ENCODE assay signal across 11 cellular contexts in the genomic region with DNA sequence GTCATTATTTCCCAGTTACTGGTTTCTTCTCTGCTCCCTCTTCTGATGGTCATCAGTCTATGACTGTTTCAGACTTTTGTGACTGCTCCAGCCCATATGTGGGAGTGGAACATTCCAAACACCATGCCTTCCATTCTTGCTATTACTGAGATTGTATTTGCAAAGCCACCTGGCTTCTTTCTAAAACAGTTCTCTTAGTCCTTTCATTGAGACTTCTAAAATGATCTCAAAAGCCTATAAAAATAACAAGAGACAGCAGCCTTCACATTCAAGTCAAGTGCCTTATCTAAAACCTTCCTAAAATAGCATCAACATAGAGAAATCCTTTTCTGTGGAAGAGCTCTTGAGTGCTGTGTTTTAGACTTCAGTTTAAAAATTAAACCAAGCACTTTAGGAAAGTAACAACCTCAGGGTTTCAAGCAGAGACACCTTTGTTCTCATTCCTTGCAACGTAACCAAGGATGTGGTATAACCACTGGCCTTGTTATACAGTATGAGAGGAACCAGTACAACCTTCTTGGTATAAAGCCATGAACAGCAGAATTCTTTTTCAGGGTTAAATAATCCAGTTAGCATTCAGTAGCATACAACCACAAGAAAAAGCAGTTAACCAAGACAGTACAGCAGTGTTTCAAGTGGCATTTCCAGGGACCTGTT.
DNase-seq lines count a peak whose midpoint lies in the region; ATAC-seq and TF ChIP-seq lines count a peak whose summit lies in the region.
"Had no signal": no experiment of that assay in that cellular context is flagged by ENCODE, and none has a peak within 500 bp of the region (broad histone marks: within the 10 kb centered on the region; RNA-seq: fewer than 3 reads in every experiment).

No MANE protein-coding gene starts in this region.

- no peak for TF ChIP-seq CTCF in nephron (IDR thresholded peaks at IDR 0.05; ENCODE audit: unreplicated experiment in 3 of 3)

- H3K9me3 Mint-ChIP-seq in activated T-helper 17 cell treated with anti-CD3 and anti-CD28 coated beads, Interleukin-2, amount 50 U/mL, for 72 hours = no peaks in the 10 kb centered on the region
- no peaks in the 10 kb centered on the region for H3K9me3 Mint-ChIP-seq in nephron
- H3K9me3 Mint-ChIP-seq: H9 had no signal

- ATAC-seq in GM19035 (IDR thresholded peaks at IDR 0.05; ENCODE audit: unreplicated experiment) (peak; percentile 50), HG02840 (IDR thresholded peaks at IDR 0.05; ENCODE audit: low FRiP score, unreplicated experiment) (peak; percentile 54)
- ATAC-seq in activated T-helper 17 cell treated with anti-CD3 and anti-CD28 coated beads, Interleukin-2, amount 50 U/mL, for 72 hours (replicated peaks) = peak; percentile 73

- H3K36me3 Mint-ChIP-seq in activated T-helper 17 cell treated with anti-CD3 and anti-CD28 coated beads, Interleukin-2, amount 50 U/mL, for 72 hours (ENCODE audit: low read depth) = peaks cover 98% of the 10 kb centered on the region
- H3K36me3 Mint-ChIP-seq in nephron (ENCODE audit: low read depth) = peaks cover 67% of the 10 kb centered on the region

- H3K4me3 Mint-ChIP-seq in activated T-helper 17 cell treated with anti-CD3 and anti-CD28 coated beads, Interleukin-2, amount 50 U/mL, for 72 hours = peak overlapping the region; percentile 71
- peak overlapping the region in 1 of 3 experiments; percentile 18 for H3K4me3 Mint-ChIP-seq in nephron
- H3K4me3 Mint-ChIP-seq: H9 had no signal

- DNase-seq in NOMO-1 treated with dmso at 0.1 percent for 144 hours (lab: John Stamatoyannopoulos, UW; ENCODE audit: unreplicated experiment) = no peak
- no peak for DNase-seq in COR-L47 (lab: John Stamatoyannopoulos, UW)
- DNase-seq in NCI-H146 treated with DMSO at 0.1 percent for 48 hours (lab: John Stamatoyannopoulos, UW; ENCODE audit: unreplicated experiment) = no peak
- DNase-seq in NCI-H774 (lab: John Stamatoyannopoulos, UW) = no peak
- DNase-seq: H9, occipital lobe, transverse colon had no signal

- peak overlapping the region; percentile 94 for H3K27ac Mint-ChIP-seq in activated T-helper 17 cell treated with anti-CD3 and anti-CD28 coated beads, Interleukin-2, amount 50 U/mL, for 72 hours
- H3K27ac Mint-ChIP-seq in nephron = peak overlapping the region; percentile 50 to 74 (median 61)
- H3K27ac Mint-ChIP-seq: H9 had no signal

- H3K27me3 Mint-ChIP-seq in activated T-helper 17 cell treated with anti-CD3 and anti-CD28 coated beads, Interleukin-2, amount 50 U/mL, for 72 hours = no peaks in the 10 kb centered on the region
- no peaks in the 10 kb centered on the region for H3K27me3 Mint-ChIP-seq in nephron (ENCODE audit: low read depth)

- peaks cover 59% of the 10 kb centered on the region for H3K4me1 Mint-ChIP-seq in activated T-helper 17 cell treated with anti-CD3 and anti-CD28 coated beads, Interleukin-2, amount 50 U/mL, for 72 hours
- H3K4me1 Mint-ChIP-seq in nephron = peaks cover 24% of the 10 kb centered on the region
